In genomic region chr7:121744877-121745276, GRCh38 we compare ENCODE assay signal across 17 cellular contexts.
"Had no signal": no experiment of that assay in that cellular context is flagged by ENCODE, and none has a peak within 500 bp of the region (broad histone marks: within the 10 kb centered on the region; RNA-seq: fewer than 3 reads in every experiment).

No MANE protein-coding gene starts in this region.

- H3K9ac ChIP-seq: parathyroid adenoma had no signal

- DNase-seq: activated CD4-positive, alpha-beta T cell treated with anti-CD3 and anti-CD28 coated beads for 48 hours; activated CD4-positive, CD25-positive, alpha-beta regulatory T cell; activated CD8-positive, alpha-beta T cell treated with anti-CD3 and anti-CD28 coated beads for 36 hours; activated naive CD4-positive, alpha-beta T cell; activated naive CD8-positive, alpha-beta T cell treated with anti-CD3 and anti-CD28 coated beads for 36 hours; activated T-cell treated with anti-CD3 and anti-CD28 coated beads, Interleukin-2, amount 50 U/mL, for 1 hour; amygdala; colonic mucosa; endodermal cell; erythroblast; immature natural killer cell; natural killer cell; spleen; stimulated activated CD4-positive, alpha-beta T cell treated with anti-CD3 and anti-CD28 coated beads, Interleukin-4, amount 100 ng/mL, for 4 hours; T-helper 9 cell had no signal

- H3K27ac ChIP-seq: colonic mucosa, neutrophil, parathyroid adenoma, spleen had no signal

- H3K4me1 ChIP-seq: parathyroid adenoma, spleen had no signal

- H3K4me3 ChIP-seq: colonic mucosa, spleen had no signal

- H2AFZ ChIP-seq: parathyroid adenoma had no signal

- H3K36me3 ChIP-seq: colonic mucosa, neutrophil, spleen had no signal

- H3K27me3 ChIP-seq: colonic mucosa, neutrophil, spleen had no signal

- H3K79me2 ChIP-seq: parathyroid adenoma had no signal

- H3K9me3 ChIP-seq: colonic mucosa, neutrophil, spleen had no signal
